Comparison of ENCODE assay signal across 24 cellular contexts in the genomic region with DNA sequence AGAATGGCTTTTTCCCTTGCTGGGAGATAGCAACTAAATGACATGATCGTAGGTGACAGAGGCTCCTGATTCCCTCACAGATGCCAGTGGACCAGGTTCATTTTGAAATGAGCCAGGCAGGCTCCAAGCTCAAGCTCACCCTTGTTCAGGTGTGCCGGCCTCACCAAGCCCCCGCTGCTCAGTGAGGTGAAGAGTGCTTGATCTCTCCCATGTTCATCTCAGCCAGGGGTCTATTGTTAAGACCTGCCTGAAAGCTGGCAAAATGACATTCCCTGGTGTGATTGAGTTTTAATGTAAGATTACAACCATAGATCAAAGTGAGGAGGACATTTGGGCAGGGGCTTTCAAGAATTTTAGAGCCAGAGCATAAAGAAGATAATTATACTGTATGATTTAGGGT.
"Had no signal": no experiment of that assay in that cellular context is flagged by ENCODE, and none has a peak within 500 bp of the region (broad histone marks: within the 10 kb centered on the region; RNA-seq: fewer than 3 reads in every experiment).

No MANE protein-coding gene starts in this region.

- DNase-seq: activated B cell treated with CpG ODN at 0.5 μM for 24 hours; activated CD4-positive, alpha-beta T cell treated with anti-CD3 and anti-CD28 coated beads for 36 hours; activated CD4-positive, alpha-beta T cell treated with anti-CD3 and anti-CD28 coated beads, Interleukin-2, amount 50 U/mL, for 4 hours; activated CD8-positive, alpha-beta memory T cell treated with anti-CD3 and anti-CD28 coated beads for 24 hours; activated CD8-positive, alpha-beta memory T cell treated with anti-CD3 and anti-CD28 coated beads, Interleukin-2, amount 50 U/mL, for 4 hours; activated naive CD4-positive, alpha-beta T cell treated with Interleukin-2 at 50 U/mL for 16 hours; activated naive CD8-positive, alpha-beta T cell treated with anti-CD3 and anti-CD28 coated beads for 36 hours; activated T-cell treated with anti-CD3 and anti-CD28 coated beads, Interleukin-2, amount 50 U/mL, for 24 hours; central memory CD4-positive, alpha-beta T cell; effector memory CD4-positive, alpha-beta T cell; foreskin melanocyte; lower lobe of right lung; naive thymus-derived CD4-positive, alpha-beta T cell; occipital lobe; small intestine; stimulated activated CD4-positive, alpha-beta T cell treated with anti-CD3 and anti-CD28 coated beads, Interleukin-2, amount 100 ng/mL, for 24 hours; stimulated activated naive CD8-positive, alpha-beta T cell treated with anti-CD3 and anti-CD28 coated beads, Interleukin-15, amount 100 ng/mL, for 72 hours; tibial artery had no signal

- H3K27me3 ChIP-seq: tibial artery had no signal

- H3K27ac Mint-ChIP-seq: activated B cell treated with CpG ODN at 0.5 μM for 24 hours; activated CD4-positive, alpha-beta T cell treated with anti-CD3 and anti-CD28 coated beads for 36 hours; activated naive CD8-positive, alpha-beta T cell treated with anti-CD3 and anti-CD28 coated beads for 36 hours; activated T-cell treated with anti-CD3 and anti-CD28 coated beads, Interleukin-2, amount 50 U/mL, for 24 hours; activated T-helper 17 cell treated with anti-CD3 and anti-CD28 coated beads, Interleukin-2, amount 50 U/mL, for 72 hours; naive thymus-derived CD4-positive, alpha-beta T cell; stimulated activated effector memory CD8-positive, alpha-beta T cell treated with anti-CD3 and anti-CD28 coated beads, Interleukin-12 subunit alpha, Interleukin-12 subunit beta, amount 100 ng/mL, for 72 hours had no signal

- H3K4me3 Mint-ChIP-seq: activated B cell treated with CpG ODN at 0.5 μM for 24 hours; activated CD4-positive, alpha-beta T cell treated with anti-CD3 and anti-CD28 coated beads for 36 hours; activated naive CD8-positive, alpha-beta T cell treated with anti-CD3 and anti-CD28 coated beads for 36 hours; activated T-cell treated with anti-CD3 and anti-CD28 coated beads, Interleukin-2, amount 50 U/mL, for 24 hours; neural crest cell; stimulated activated effector memory CD8-positive, alpha-beta T cell treated with anti-CD3 and anti-CD28 coated beads, Interleukin-12 subunit alpha, Interleukin-12 subunit beta, amount 100 ng/mL, for 72 hours; stimulated activated naive CD8-positive, alpha-beta T cell treated with anti-CD3 and anti-CD28 coated beads, Interleukin-15, amount 100 ng/mL, for 72 hours had no signal

- H3K4me3 ChIP-seq: lower lobe of right lung, tibial artery had no signal

- ATAC-seq: activated CD4-positive, alpha-beta T cell treated with anti-CD3 and anti-CD28 coated beads for 36 hours; activated T-helper 17 cell treated with anti-CD3 and anti-CD28 coated beads, Interleukin-2, amount 50 U/mL, for 72 hours; esophagus mucosa; left lobe of liver; lower lobe of right lung; naive thymus-derived CD4-positive, alpha-beta T cell; sciatic nerve; stimulated activated effector memory CD8-positive, alpha-beta T cell treated with anti-CD3 and anti-CD28 coated beads, Interleukin-12 subunit alpha, Interleukin-12 subunit beta, amount 100 ng/mL, for 72 hours; stimulated activated naive CD8-positive, alpha-beta T cell treated with anti-CD3 and anti-CD28 coated beads, Interleukin-15, amount 100 ng/mL, for 72 hours had no signal

- H3K27me3 Mint-ChIP-seq: activated B cell treated with CpG ODN at 0.5 μM for 24 hours; activated CD4-positive, alpha-beta T cell treated with anti-CD3 and anti-CD28 coated beads for 36 hours; activated naive CD8-positive, alpha-beta T cell treated with anti-CD3 and anti-CD28 coated beads for 36 hours; activated T-cell treated with anti-CD3 and anti-CD28 coated beads, Interleukin-2, amount 50 U/mL, for 24 hours; activated T-helper 17 cell treated with anti-CD3 and anti-CD28 coated beads, Interleukin-2, amount 50 U/mL, for 72 hours; naive thymus-derived CD4-positive, alpha-beta T cell; stimulated activated naive CD8-positive, alpha-beta T cell treated with anti-CD3 and anti-CD28 coated beads, Interleukin-15, amount 100 ng/mL, for 72 hours had no signal

- H3K36me3 ChIP-seq: lower lobe of right lung, tibial artery had no signal

- H3K9me3 Mint-ChIP-seq: activated B cell treated with CpG ODN at 0.5 μM for 24 hours; activated naive CD8-positive, alpha-beta T cell treated with anti-CD3 and anti-CD28 coated beads for 36 hours; activated T-cell treated with anti-CD3 and anti-CD28 coated beads, Interleukin-2, amount 50 U/mL, for 24 hours; neural crest cell; stimulated activated effector memory CD8-positive, alpha-beta T cell treated with anti-CD3 and anti-CD28 coated beads, Interleukin-12 subunit alpha, Interleukin-12 subunit beta, amount 100 ng/mL, for 72 hours; stimulated activated naive CD8-positive, alpha-beta T cell treated with anti-CD3 and anti-CD28 coated beads, Interleukin-15, amount 100 ng/mL, for 72 hours had no signal

- H3K27ac ChIP-seq: lower lobe of right lung, tibial artery had no signal

- H3K4me1 ChIP-seq: lower lobe of right lung had no signal

- H3K36me3 Mint-ChIP-seq: activated naive CD8-positive, alpha-beta T cell treated with anti-CD3 and anti-CD28 coated beads for 36 hours; naive thymus-derived CD4-positive, alpha-beta T cell; stimulated activated effector memory CD8-positive, alpha-beta T cell treated with anti-CD3 and anti-CD28 coated beads, Interleukin-12 subunit alpha, Interleukin-12 subunit beta, amount 100 ng/mL, for 72 hours had no signal
